Comparison of ENCODE assay signal across 8 cellular contexts in genomic region chr1:91555821-91556531, GRCh38. TPM values are rescaled to one million over a fixed set of nuclear protein-coding genes. Genes with fewer than 3 reads are reported as not detected.
DNase-seq lines count a peak whose midpoint lies in the region.

No MANE protein-coding gene starts in this region.

- DNase-seq in H4 (ENCODE audit: low spot score) (peak; percentile 19), ureter (ENCODE audit: low spot score) (no peak), NCI-H748 (lab: John Stamatoyannopoulos, UW; ENCODE audit: unreplicated experiment) (no peak), NCI-H1436 treated with DMSO at 0.1 percent for 48 hours (lab: John Stamatoyannopoulos, UW) (no peak)
- peak; percentile 61 to 64 for DNase-seq in activated CD4-positive, alpha-beta T cell treated with anti-CD3 and anti-CD28 coated beads for 4 hours
- DNase-seq in effector CD4-positive, alpha-beta T cell: peak; percentile 54
- DNase-seq in stimulated activated CD4-positive, alpha-beta T cell treated with anti-CD3 and anti-CD28 coated beads, TNF-alpha, amount 100 ng/mL, for 1 hour (ENCODE audit: low read depth in 3 of 3, low spot score in 1 of 3): peak; percentile 22 to 41 (median 38)
- DNase-seq in effector CD8-positive, alpha-beta T cell (lab: John Stamatoyannopoulos, UW): no peak

RNA-seq across cellular contexts. Expression of gene CDC7, which starts 55.3 kb away (rescaled TPM):
- 13.6 and 14.3 TPM in 2 replicates for total RNA-seq in H4 (2014; rRNA removed; shearing (Covaris generic))
- total RNA-seq in ureter: 4.9 TPM

Comparison
In these comparisons a context has a peak if more than half of its experiments do, and no peak if none do; other contexts are left out.
1. DNase-seq: peak in H4 (single experiment), activated CD4-positive, alpha-beta T cell treated with anti-CD3 and anti-CD28 coated beads for 4 hours (2 of 2), effector CD4-positive, alpha-beta T cell (single experiment) and stimulated activated CD4-positive, alpha-beta T cell treated with anti-CD3 and anti-CD28 coated beads, TNF-alpha, amount 100 ng/mL, for 1 hour (3 of 3); none in ureter (single experiment), effector CD8-positive, alpha-beta T cell (single experiment), NCI-H748 (single experiment) and NCI-H1436 treated with DMSO at 0.1 percent for 48 hours (single experiment).